2 cellular contexts compared by ENCODE assay signal in the genomic region with DNA sequence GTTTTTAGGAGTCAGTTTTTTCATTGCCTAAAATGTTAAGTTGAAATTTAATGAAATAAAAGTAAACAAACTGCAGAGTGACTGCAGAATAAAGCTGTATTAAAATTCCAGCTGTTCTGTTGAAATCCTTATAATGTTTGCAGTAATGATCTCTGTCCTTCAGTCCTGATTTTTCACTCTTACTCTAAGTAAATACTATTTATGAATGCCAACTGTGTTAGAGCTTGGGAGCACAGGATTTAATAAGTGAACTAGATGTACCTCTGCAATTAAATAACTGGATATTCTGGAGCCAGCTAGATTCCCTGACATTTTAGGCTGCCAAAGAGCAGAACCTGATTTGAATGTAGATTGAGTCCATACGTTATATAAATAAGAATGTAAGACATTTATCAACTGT. TPM values are rescaled to one million over a fixed set of nuclear protein-coding genes. Genes with fewer than 3 reads are reported as not detected.
"Had no signal": no experiment of that assay in that cellular context is flagged by ENCODE, and none has a peak within 500 bp of the region (broad histone marks: within the 10 kb centered on the region; RNA-seq: fewer than 3 reads in every experiment).

No MANE protein-coding gene starts in this region.

RNA-seq across cellular contexts. Expression of a gene that starts 7.9 kb away (rescaled TPM):
- total RNA-seq: G401, GM12878 had no signal

RNA-seq across cellular contexts. Expression of a gene that starts 51.4 kb away (rescaled TPM):
- total RNA-seq: GM12878 had no signal
